ENCODE assay signal across 8 cellular contexts in the genomic region with DNA sequence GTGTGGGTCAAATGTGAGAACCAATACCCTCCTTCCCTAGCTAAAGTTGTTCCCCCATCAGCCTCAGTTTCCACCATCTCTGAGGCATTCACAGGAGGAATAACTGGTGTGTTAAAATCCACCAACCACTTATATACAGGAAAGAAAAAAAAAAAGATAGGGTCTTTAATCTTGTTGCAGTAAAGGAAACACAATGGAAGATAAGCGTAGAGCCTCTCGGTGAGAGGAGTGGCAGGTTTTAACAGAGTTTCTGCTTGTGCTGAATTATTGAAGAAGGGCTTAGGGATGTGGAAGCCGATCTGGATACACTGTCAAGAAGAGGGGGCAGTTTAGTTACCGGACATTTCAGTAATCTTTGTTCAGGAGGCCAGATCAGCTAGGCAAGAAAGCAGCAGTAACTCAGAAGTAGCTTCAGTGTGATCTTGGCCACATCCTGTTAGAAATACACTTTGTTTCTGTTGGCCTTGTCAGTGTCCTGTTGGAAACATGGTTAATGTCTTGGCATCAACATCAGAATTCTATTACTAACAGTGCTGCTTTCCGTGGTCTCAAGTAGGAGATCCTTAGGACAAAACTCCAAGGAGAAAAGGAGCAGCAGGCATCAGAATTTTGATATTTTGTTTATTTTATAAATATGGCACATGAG. TPM values are rescaled to one million over a fixed set of nuclear protein-coding genes. Genes with fewer than 3 reads are reported as not detected.
DNase-seq lines count a peak whose midpoint lies in the region; ATAC-seq, FAIRE-seq and TF ChIP-seq lines count a peak whose summit lies in the region.
"Not testable (repeated sequence)": the region's sequence is repeated elsewhere in the genome, so short reads cannot be mapped to it uniquely, and the experiment has no call there.

No MANE protein-coding gene starts in this region.

- H3K9me3 Mint-ChIP-seq in activated naive CD4-positive, alpha-beta T cell treated with anti-CD3 and anti-CD28 coated beads, Interleukin-2, amount 10 ng/mL, durations not matched to agents 7 days and 5 days, result not testable (repeated sequence)

- not testable (repeated sequence) for H3K27me3 Mint-ChIP-seq in activated naive CD4-positive, alpha-beta T cell treated with anti-CD3 and anti-CD28 coated beads, Interleukin-2, amount 10 ng/mL, durations not matched to agents 7 days and 5 days

- intact Hi-C loops in gastrocnemius medialis (cut with DNase I; ENCODE audit: low total_unique reads); vagina (cut with DNase I): not testable (repeated sequence)

- H3K27ac Mint-ChIP-seq in activated naive CD4-positive, alpha-beta T cell treated with anti-CD3 and anti-CD28 coated beads, Interleukin-2, amount 10 ng/mL, durations not matched to agents 7 days and 5 days, result peak overlapping the region; percentile 76

- H3K9me3 ChIP-seq in gastrocnemius medialis, vagina: not testable (repeated sequence)

- H3K4me1 ChIP-seq in gastrocnemius medialis (peaks cover 23 to 47% of the 10 kb centered on the region in 2 donors), vagina (peaks cover 17% of the 10 kb centered on the region)

- not testable (repeated sequence) for H3K36me3 ChIP-seq in gastrocnemius medialis, vagina

- not testable (repeated sequence) for H3K36me3 Mint-ChIP-seq in activated naive CD4-positive, alpha-beta T cell treated with anti-CD3 and anti-CD28 coated beads, Interleukin-2, amount 10 ng/mL, durations not matched to agents 7 days and 5 days

- not testable (repeated sequence) for H3K4me3 ChIP-seq in choroid plexus epithelial cell (ENCODE audit: low read depth, low read length); vagina
- peak overlapping the region in 1 of 4 donors; percentile 9 for H3K4me3 ChIP-seq in gastrocnemius medialis

- TF ChIP-seq POLR2A in gastrocnemius medialis (IDR thresholded peaks at IDR 0.05); vagina (IDR thresholded peaks at IDR 0.05): not testable (repeated sequence)

- not testable (repeated sequence) for H3K27me3 ChIP-seq in gastrocnemius medialis, vagina

- in situ Hi-C loops in gastrocnemius medialis (cut with MboI; ENCODE audit: low sequenced_read_pairs in 4 of 4), result not testable (repeated sequence)

- H3K4me1 Mint-ChIP-seq in activated naive CD4-positive, alpha-beta T cell treated with anti-CD3 and anti-CD28 coated beads, Interleukin-2, amount 10 ng/mL, durations not matched to agents 7 days and 5 days, result peaks cover 37% of the 10 kb centered on the region

- DNase-seq in EH (ENCODE audit: low read depth) (peak; percentile 85), RCC 7860 (ENCODE audit: low spot score) (peak; percentile 29), choroid plexus epithelial cell (ENCODE audit: low read depth) (peak; percentile 70), foreskin melanocyte (peak; percentile 20), lung microvascular endothelial cell (ENCODE audit: low read depth in 2 of 2) (peak; percentile 24 to 86)
- not testable (repeated sequence) for DNase-seq in activated naive CD4-positive, alpha-beta T cell treated with anti-CD3 and anti-CD28 coated beads, Interleukin-2, amount 10 ng/mL, durations not matched to agents 7 days and 5 days; gastrocnemius medialis; vagina (ENCODE audit: extremely low spot score in 2 of 2)

- peak; percentile 59 to 62 for ATAC-seq in gastrocnemius medialis

- TF ChIP-seq CTCF in choroid plexus epithelial cell (conservative IDR thresholded peaks at IDR 0.05; ENCODE audit: low read depth, low read length); gastrocnemius medialis (IDR thresholded peaks at IDR 0.05 in 4 of 5, conservative IDR thresholded peaks at IDR 0.05 in 1 of 5); vagina (IDR thresholded peaks at IDR 0.05): not testable (repeated sequence)

- FAIRE-seq in RCC 7860 (lab: Jason Lieb, UNC), result not testable (repeated sequence)

- H3K4me3 Mint-ChIP-seq in activated naive CD4-positive, alpha-beta T cell treated with anti-CD3 and anti-CD28 coated beads, Interleukin-2, amount 10 ng/mL, durations not matched to agents 7 days and 5 days, result peak overlapping the region; percentile 25

- H3K27ac ChIP-seq in gastrocnemius medialis (peak overlapping the region; percentile 68 to 77 (median 72)), vagina (peak overlapping the region; percentile 68)

- CTCF ChIA-PET in activated naive CD4-positive, alpha-beta T cell treated with anti-CD3 and anti-CD28 coated beads, Interleukin-2, amount 10 ng/mL, durations not matched to agents 7 days and 5 days (lab: Charles Lee), result not testable (repeated sequence)

RNA-seq across cellular contexts. Expression of gene SPDYE16, which starts 40.7 kb away (rescaled TPM):
- not detected in 2 replicates for total RNA-seq in lung microvascular endothelial cell
- under 1 TPM in 1 of 4 donors, not detected in 3; 0.31 TPM for total RNA-seq in gastrocnemius medialis
- total RNA-seq in vagina, result not detected

RNA-seq across cellular contexts. Expression of gene POMZP3, which starts 43.3 kb away (rescaled TPM):
- total RNA-seq in lung microvascular endothelial cell, result 1.7 and 3.8 TPM in 2 replicates
- total RNA-seq in gastrocnemius medialis, result 1 to 10 TPM; 3.3 to 8.1 (median 5.7) TPM
- total RNA-seq in vagina, result 16.2 TPM
